21 cellular contexts compared by ENCODE assay signal in genomic region chr3:179660872-179661271, GRCh38.
"Had no signal": no experiment of that assay in that cellular context is flagged by ENCODE, and none has a peak within 500 bp of the region (broad histone marks: within the 10 kb centered on the region; RNA-seq: fewer than 3 reads in every experiment).

No MANE protein-coding gene starts in this region.

- DNase-seq: activated CD4-positive, alpha-beta T cell treated with anti-CD3 and anti-CD28 coated beads for 4 hours; activated CD4-positive, alpha-beta T cell treated with anti-CD3 and anti-CD28 coated beads, Interleukin-2, amount 50 U/mL, for 4 hours; activated CD4-positive, CD25-positive, alpha-beta regulatory T cell; activated naive CD4-positive, alpha-beta T cell treated with Interleukin-2 at 50 U/mL for 16 hours; activated T-cell treated with anti-CD3 and anti-CD28 coated beads for 4 hours; activated T-cell treated with anti-CD3 and anti-CD28 coated beads, Interleukin-2, amount 50 U/mL, for 72 hours; dorsolateral prefrontal cortex; effector memory CD8-positive, alpha-beta T cell; kidney glomerular epithelial cell; lower lobe of right lung; mesendoderm; natural killer cell; small intestine; stimulated activated CD4-positive, alpha-beta T cell treated with anti-CD3 and anti-CD28 coated beads, Interleukin-4, amount 100 ng/mL, for 24 hours; uterus had no signal

- ATAC-seq: activated T-cell treated with anti-CD3 and anti-CD28 coated beads, Interleukin-2, amount 50 U/mL, for 72 hours; effector memory CD8-positive, alpha-beta T cell; foreskin keratinocyte; left lobe of liver; lower lobe of right lung; natural killer cell; sciatic nerve; stimulated activated effector memory CD8-positive, alpha-beta T cell treated with anti-CD3 and anti-CD28 coated beads, Interleukin-12 subunit alpha, Interleukin-12 subunit beta, amount 100 ng/mL, for 72 hours had no signal

- H3K4me3 ChIP-seq: ascending aorta, coronary artery, dorsolateral prefrontal cortex, lower lobe of right lung, uterus had no signal

- H3K27ac ChIP-seq: ascending aorta, coronary artery, dorsolateral prefrontal cortex, foreskin keratinocyte, lower lobe of right lung, uterus had no signal

- H3K9me3 ChIP-seq: ascending aorta, lower lobe of right lung, uterus had no signal

- H3K4me1 ChIP-seq: ascending aorta, uterus had no signal

- H3K27me3 ChIP-seq: ascending aorta, dorsolateral prefrontal cortex, foreskin keratinocyte, uterus had no signal

- H3K36me3 ChIP-seq: ascending aorta, lower lobe of right lung, uterus had no signal
